ENCODE assay signal across 34 cellular contexts in genomic region chr17:33481652-33482051, GRCh38.
"Had no signal": no experiment of that assay in that cellular context is flagged by ENCODE, and none has a peak within 500 bp of the region (broad histone marks: within the 10 kb centered on the region; RNA-seq: fewer than 3 reads in every experiment).

No MANE protein-coding gene starts in this region.

- H3K27me3 ChIP-seq: MG63 had no signal

- DNase-seq: Karpas-422, Kasumi-1, MG63, MM.1S, MV-4-11, NCI-H1048, NCI-H1092, NCI-H1092 treated with DMSO at 0.1 percent for 48 hours, NCI-H1105, NCI-H1105 treated with DMSO at 0.1 percent for 48 hours, NCI-H1417, NCI-H1417 treated with DMSO at 0.1 percent for 48 hours, NCI-H1436, NCI-H1436 treated with DMSO at 0.1 percent for 48 hours, NCI-H146, NCI-H1694, NCI-H1694 treated with DMSO at 0.1 percent for 48 hours, NCI-H187, NCI-H187 treated with DMSO at 0.1 percent for 48 hours, NCI-H1930, NCI-H2029, NCI-H2029 treated with DMSO at 0.1 percent for 48 hours, NCI-H2081, NCI-H2081 treated with DMSO at 0.1 percent for 48 hours, NCI-H2107, NCI-H2171, NCI-H2171 treated with DMSO at 0.1 percent for 48 hours, NCI-H2227 treated with DMSO at 0.1 percent for 48 hours, NCI-H226, NCI-H345, NCI-H446, NCI-H446 treated with DMSO at 0.1 percent for 48 hours, NCI-H510A, NCI-H510A treated with DMSO at 0.1 percent for 48 hours had no signal

- H3K9me3 ChIP-seq: MG63 had no signal

- H3K36me3 ChIP-seq: MG63 had no signal

- H3K4me3 ChIP-seq: MG63 had no signal
